Comparison of ENCODE assay signal across 23 cellular contexts in the genomic region with DNA sequence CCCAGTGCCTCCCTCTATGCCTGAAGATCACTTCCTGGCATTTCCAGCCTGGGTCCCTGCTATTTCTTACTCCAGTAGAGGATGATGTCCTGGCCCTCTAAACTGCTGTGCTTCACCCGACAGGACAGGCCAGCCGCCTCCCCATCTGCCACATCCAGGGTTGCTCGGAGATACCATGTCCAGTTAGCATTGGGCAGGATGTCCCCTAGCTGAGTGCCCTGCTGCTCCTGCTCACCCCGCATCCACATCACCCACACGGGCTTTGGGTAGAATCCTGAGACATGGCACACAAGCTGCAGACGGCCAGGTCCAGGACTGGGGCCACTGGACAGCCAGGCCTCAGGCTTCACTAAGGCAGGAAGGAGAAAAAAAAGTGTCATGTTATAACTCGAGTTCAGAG.
"Had no signal": no experiment of that assay in that cellular context is flagged by ENCODE, and none has a peak within 500 bp of the region (broad histone marks: within the 10 kb centered on the region; RNA-seq: fewer than 3 reads in every experiment).

No MANE protein-coding gene starts in this region.

- H3K4me3 ChIP-seq: left lung, lower lobe of right lung, pancreas, prostate gland, skin epidermis, suprapubic skin, thoracic aorta, tibial nerve, uterus had no signal

- H3K27ac ChIP-seq: left lung, lower lobe of right lung, pancreas, prostate gland, suprapubic skin, thoracic aorta, tibial nerve, uterus had no signal

- H3K9me3 ChIP-seq: left lung, lower lobe of right lung, pancreas, prostate gland, suprapubic skin, thoracic aorta had no signal

- H3K4me1 ChIP-seq: lower lobe of right lung, pancreas, prostate gland, suprapubic skin, tibial nerve, uterus had no signal

- H3K27me3 ChIP-seq: pancreas, suprapubic skin, tibial nerve, uterus had no signal

- ATAC-seq: left colon; lower lobe of right lung; naive thymus-derived CD8-positive, alpha-beta T cell; pancreas; right cardiac atrium; sciatic nerve had no signal

- FAIRE-seq: islet of Langerhans, kidney, pancreas had no signal

- DNase-seq: hypothalamus; kidney; left lung; lower lobe of right lung; mesenchymal stem cell; nucleus accumbens; pancreas; posterior cingulate gyrus; retina; stimulated activated CD4-positive, alpha-beta T cell treated with anti-CD3 and anti-CD28 coated beads, Interleukin-12 subunit alpha, Interleukin-12 subunit beta, amount 100 ng/mL, for 4 hours; stimulated activated CD4-positive, alpha-beta T cell treated with anti-CD3 and anti-CD28 coated beads, Interleukin-4, amount 100 ng/mL, for 1 hour; stimulated activated naive CD4-positive, alpha-beta T cell; uterus had no signal

- H3K36me3 ChIP-seq: left lung, lower lobe of right lung, pancreas, prostate gland, suprapubic skin, thoracic aorta, tibial nerve, uterus had no signal
